8 cellular contexts compared by ENCODE assay signal in the genomic region with DNA sequence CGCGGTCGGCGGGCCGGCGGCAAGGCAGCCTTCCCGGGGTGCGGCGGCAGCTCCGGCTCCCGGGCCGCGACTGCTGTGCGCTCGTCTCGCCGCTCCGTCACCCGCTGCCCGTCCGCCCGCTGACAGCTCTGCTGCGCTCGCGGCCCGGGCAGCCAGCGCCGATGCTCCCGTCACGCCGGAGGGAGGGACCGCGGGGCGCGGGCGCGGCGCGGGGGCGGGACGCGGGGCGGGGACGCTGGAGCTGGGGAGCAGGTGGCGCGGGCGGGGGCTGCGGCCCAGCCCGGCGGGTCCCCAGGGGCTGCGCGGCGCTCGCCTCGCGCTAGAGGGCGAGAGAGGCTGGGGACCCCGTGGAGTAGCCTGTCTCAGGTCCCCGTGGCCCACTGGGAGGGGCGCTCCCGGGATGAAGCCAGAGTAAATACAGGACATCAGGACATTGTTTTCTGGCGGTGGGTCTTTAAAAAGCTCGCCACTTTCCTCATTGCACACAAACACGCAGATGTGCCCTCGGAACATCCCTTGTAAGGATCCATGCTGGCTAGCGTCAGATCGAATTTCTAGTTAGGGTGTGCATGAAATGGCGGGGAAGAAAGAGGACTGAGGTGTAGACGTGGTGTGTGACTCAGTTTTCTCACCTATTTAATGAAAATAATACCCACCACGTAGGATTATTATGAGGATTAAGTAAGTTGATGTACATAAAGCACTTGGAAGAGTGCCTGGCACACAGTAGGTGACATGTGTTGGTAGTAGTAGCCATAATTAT. TPM values are rescaled to one million over a fixed set of nuclear protein-coding genes. Genes with fewer than 3 reads are reported as not detected.
DNase-seq lines count a peak whose midpoint lies in the region; ATAC-seq and TF ChIP-seq lines count a peak whose summit lies in the region.

Gene ELAPOR2 (minus strand): TSS at position 130 of the 763 bp plus-strand sequence. CDS start 141 bp downstream, outside the sequence.

- H3K27ac ChIP-seq in HL-60 (replicated peaks) (no peak within 1 kb of the TSS), esophagus (ENCODE audit: low read depth in 2 of 2, low read length in 1 of 2) (peak within 1 kb of the TSS in 1 of 2 donors; percentile 64), mucosa of rectum (ENCODE audit: low read depth in 2 of 2, low read length in 2 of 2) (peak within 1 kb of the TSS in 1 of 2 donors; percentile 13)

- H3K36me3 ChIP-seq in esophagus (ENCODE audit: control insufficient read depth in 2 of 2, insufficient read depth in 2 of 2, low read length in 1 of 2) (no peaks in the 10 kb centered on the region), mucosa of rectum (ENCODE audit: control insufficient read depth in 2 of 2, insufficient read depth in 2 of 2, low read length in 2 of 2) (no peaks in the 10 kb centered on the region)

- peak; percentile 94 for DNase-seq in COR-L47 (lab: John Stamatoyannopoulos, UW)
- DNase-seq in HL-60 (ENCODE audit: low read depth in 1 of 2, low spot score in 1 of 2) = peak in 1 of 2 experiments; percentile 22
- DNase-seq in NOMO-1 treated with DMSO at 0.1 percent for 48 hours (lab: John Stamatoyannopoulos, UW; ENCODE audit: unreplicated experiment) = peak; percentile 56
- peak; percentile 80 for DNase-seq in activated T-cell treated with anti-CD3 and anti-CD28 coated beads for 4 hours
- peak; percentile 60 to 71 for DNase-seq in stimulated activated CD8-positive, alpha-beta memory T cell treated with anti-CD3 and anti-CD28 coated beads, Interleukin-7, amount 100 ng/mL, for 1 hour (ENCODE audit: low read depth in 2 of 2)

- H3K4me1 ChIP-seq in esophagus (ENCODE audit: control insufficient read depth in 2 of 2, insufficient read depth in 2 of 2, low read length in 1 of 2) = no peaks in the 10 kb centered on the region
- H3K4me1 ChIP-seq in mucosa of rectum (ENCODE audit: control insufficient read depth in 2 of 2, insufficient read depth in 2 of 2, low read length in 2 of 2) = peaks cover 9 to 13% of the 10 kb centered on the region in 2 donors

- H3K9me3 ChIP-seq in esophagus (ENCODE audit: control insufficient read depth in 2 of 2, insufficient read depth in 1 of 2, low read depth in 1 of 2, low read length in 1 of 2) = no peaks in the 10 kb centered on the region
- no peaks in the 10 kb centered on the region for H3K9me3 ChIP-seq in mucosa of rectum (ENCODE audit: control insufficient read depth in 2 of 2, low read length in 2 of 2)

- peak; percentile 96 for ATAC-seq in GM19467 (IDR thresholded peaks at IDR 0.05; ENCODE audit: unreplicated experiment)

- 1% methylated on average over 57 to 70 of the region's 70 CpGs for WGBS in esophagus, 2 donors

- TF ChIP-seq CTCF in HL-60 (IDR thresholded peaks at IDR 0.05; ENCODE audit: insufficient read depth, low read length) = no peak

- H3K4me3 ChIP-seq in HL-60 (replicated peaks; ENCODE audit: insufficient read depth, low read length) (peak within 1 kb of the TSS; percentile 32), esophagus (ENCODE audit: low read depth in 1 of 2, low read length in 2 of 2) (peak within 1 kb of the TSS; percentile 45 to 61), mucosa of rectum (ENCODE audit: low read length in 2 of 2) (peak within 1 kb of the TSS; percentile 72 to 80)

- peak within 1 kb of the TSS; percentile 58 to 73 for H3K9ac ChIP-seq in mucosa of rectum (ENCODE audit: low read depth in 1 of 2, low read length in 2 of 2)

- H3K27me3 ChIP-seq in HL-60 (ENCODE audit: insufficient read depth, poor library complexity, severe bottlenecking) (peaks cover 11% of the 10 kb centered on the region), esophagus (ENCODE audit: control insufficient read depth in 1 of 2, insufficient read depth in 2 of 2, low read length in 2 of 2) (no peaks in the 10 kb centered on the region), mucosa of rectum (ENCODE audit: control insufficient read depth in 2 of 2, insufficient read depth in 2 of 2, low read length in 2 of 2) (no peaks in the 10 kb centered on the region)

RNA-seq across cellular contexts. Expression of gene ELAPOR2, which starts in this region (rescaled TPM):
- 1 to 10 TPM in 1 of 2 donors, under 1 TPM in 1; 0.86 to 1.8 TPM for polyA plus RNA-seq in esophagus
